14 cellular contexts compared by ENCODE assay signal in genomic region chr1:25805863-25806225, GRCh38. TPM values are rescaled to one million over a fixed set of nuclear protein-coding genes. Genes with fewer than 3 reads are reported as not detected.
DNase-seq lines count a peak whose midpoint lies in the region; ATAC-seq, FAIRE-seq and TF ChIP-seq lines count a peak whose summit lies in the region.
"Had no signal": no experiment of that assay in that cellular context is flagged by ENCODE, and none has a peak within 500 bp of the region (broad histone marks: within the 10 kb centered on the region; RNA-seq: fewer than 3 reads in every experiment).

No MANE protein-coding gene starts in this region.

- no peak overlapping the region for H3K27ac ChIP-seq in liver (ENCODE audit: low read depth in 1 of 2, low read length in 2 of 2)
- no peak overlapping the region for H3K27ac ChIP-seq in HepG2 (ENCODE audit: extremely low read length, insufficient read depth, low read length)
- H3K27ac ChIP-seq in osteoblast (ENCODE audit: low read depth, low read length) = peak overlapping the region; percentile 77
- peak overlapping the region in 1 of 2 donors; percentile 85 for H3K27ac ChIP-seq in aorta (ENCODE audit: low read depth in 1 of 2, low read length in 2 of 2)
- H3K27ac ChIP-seq: A549, parathyroid adenoma had no signal

- H3K79me2 ChIP-seq in HepG2 (ENCODE audit: insufficient read depth, low read length) (no peaks in the 10 kb centered on the region), osteoblast (ENCODE audit: insufficient read depth, low read length) (peaks cover 28% of the 10 kb centered on the region)
- H3K79me2 ChIP-seq: parathyroid adenoma had no signal

- peaks cover 0 to 9% (median 4%) of the 10 kb centered on the region in 4 donors for H3K4me1 ChIP-seq in liver (ENCODE audit: control insufficient read depth in 4 of 4, insufficient read depth in 4 of 4, low read length in 3 of 4)
- peaks cover 6% of the 10 kb centered on the region for H3K4me1 ChIP-seq in HepG2 (ENCODE audit: insufficient read depth, low read length)
- peaks cover 37% of the 10 kb centered on the region for H3K4me1 ChIP-seq in osteoblast (ENCODE audit: insufficient read depth, low read length)
- H3K4me1 ChIP-seq in aorta (ENCODE audit: control insufficient read depth in 1 of 2, insufficient read depth in 2 of 2, low read length in 2 of 2) = no peaks in the 10 kb centered on the region
- H3K4me1 ChIP-seq: parathyroid adenoma had no signal

- H4K20me1 ChIP-seq in HepG2 (ENCODE audit: insufficient read depth, low read length) (no peaks in the 10 kb centered on the region), osteoblast (ENCODE audit: insufficient read depth, low read length) (peaks cover 26% of the 10 kb centered on the region)

- TF ChIP-seq CTCF in liver (IDR thresholded peaks at IDR 0.05; ENCODE audit: low read depth, low read length, missing input control) (no peak), HepG2 (CRISPR knock-in tag; IDR thresholded peaks at IDR 0.05) (no peak), osteoblast (IDR thresholded peaks at IDR 0.05; ENCODE audit: extremely low read depth, low read depth, low read length) (no peak)

- POLR2A ChIA-PET in HepG2 (lab: Yijun Ruan, JAX) = no interaction called here

- H3K4me3 ChIP-seq in liver (ENCODE audit: low read depth in 1 of 3, low read length in 3 of 3) (no peak overlapping the region), HepG2 (replicated peaks in 1 of 3; ENCODE audit: insufficient read depth in 1 of 3, low read depth in 2 of 3, low read length in 3 of 3) (no peak overlapping the region), osteoblast (ENCODE audit: insufficient read depth, low read length) (no peak overlapping the region), aorta (ENCODE audit: low read length in 2 of 2) (no peak overlapping the region)
- H3K4me3 ChIP-seq: A549 had no signal

- H3K4me2 ChIP-seq in HepG2 (ENCODE audit: low read depth, low read length) (no peak overlapping the region), osteoblast (ENCODE audit: insufficient read depth, low read length) (no peak overlapping the region)
- H3K4me2 ChIP-seq: A549, SK-N-SH had no signal

- intact Hi-C loops in HepG2 (cut with micrococcal nuclease; ENCODE audit: unreplicated experiment) = no loop called here
- intact Hi-C loops in aorta (cut with DNase I) = loop anchor here (10.0 kb wide), 2 partner anchors 371 to 571 kb away; partner anchors contain the start of genes MACO1 (in 1 of the 2) and SYF2 (in 1 of the 2)

- TF ChIP-seq RAD21 in liver (IDR thresholded peaks at IDR 0.05) (no peak), HepG2 (CRISPR knock-in tag; IDR thresholded peaks at IDR 0.05) (no peak)

- H3K36me3 ChIP-seq in liver (ENCODE audit: control insufficient read depth in 4 of 4, insufficient read depth in 3 of 4, low read depth in 1 of 4, low read length in 3 of 4) (peaks cover 0 to 16% (median 4%) of the 10 kb centered on the region in 4 donors), HepG2 (replicated peaks in 1 of 2; ENCODE audit: control insufficient read depth in 1 of 2, insufficient read depth in 2 of 2, low read length in 2 of 2) (no peaks in the 10 kb centered on the region), osteoblast (ENCODE audit: insufficient read depth, low read length) (peaks cover 40% of the 10 kb centered on the region), aorta (ENCODE audit: control insufficient read depth in 1 of 2, insufficient read depth in 2 of 2, low read length in 1 of 2) (no peaks in the 10 kb centered on the region)

- CTCF ChIA-PET in HepG2 (lab: Yijun Ruan, JAX; ENCODE audit: low intra/inter-chr PET ratio, low total read pairs) = no interaction called here

- H3K27me3 ChIP-seq in liver (ENCODE audit: control insufficient read depth in 4 of 4, insufficient read depth in 4 of 4, low read length in 3 of 4) (no peaks in the 10 kb centered on the region), HepG2 (ENCODE audit: control insufficient read depth in 1 of 2, insufficient read depth in 2 of 2, low read length in 2 of 2) (no peaks in the 10 kb centered on the region), osteoblast (ENCODE audit: insufficient read depth, low read length) (no peaks in the 10 kb centered on the region), aorta (ENCODE audit: control insufficient read depth in 1 of 2, insufficient read depth in 2 of 2, low read length in 1 of 2) (no peaks in the 10 kb centered on the region)

- H3K9ac ChIP-seq in liver (ENCODE audit: low read depth in 1 of 2, low read length in 2 of 2) (no peak overlapping the region), HepG2 (ENCODE audit: insufficient read depth, low read depth, low read length) (no peak overlapping the region)
- H3K9ac ChIP-seq: parathyroid adenoma, SK-N-SH had no signal

- no peak for TF ChIP-seq EP300 in HepG2 (IDR thresholded peaks at IDR 0.05; ENCODE audit: low read depth in 2 of 2, low read length in 2 of 2)
- no peak for TF ChIP-seq EP300 in HepG2 (CRISPR knock-in tag; IDR thresholded peaks at IDR 0.05; ENCODE audit: borderline replicate concordance)

- in situ Hi-C loops in HepG2 (cut with HindIII; ENCODE audit: extremely low pct_ligation_motif_present, low pct_unique_long_range_greater_than_20kb) = loop anchor here (25.0 kb wide), 1 partner anchor 194 kb away; the partner anchor contains the start of gene MAN1C1

- H3K9me3 ChIP-seq in liver (ENCODE audit: control insufficient read depth in 4 of 4, low read length in 3 of 4) (no peaks in the 10 kb centered on the region), HepG2 (ENCODE audit: low read length) (no peaks in the 10 kb centered on the region), osteoblast (ENCODE audit: low read depth, low read length) (no peaks in the 10 kb centered on the region), aorta (ENCODE audit: control insufficient read depth, low read length) (no peaks in the 10 kb centered on the region)
- H3K9me3 ChIP-seq: A549, SK-N-SH had no signal

- no peak for FAIRE-seq in HepG2 (lab: Jason Lieb, UNC)
- FAIRE-seq: A549 had no signal

- no peak for TF ChIP-seq POLR2A in HepG2 (IDR thresholded peaks at IDR 0.05; ENCODE audit: insufficient read depth in 1 of 2, low read depth in 2 of 2, low read length in 2 of 2)

- DNase-seq in HepG2 (ENCODE audit: low spot score) = no peak
- DNase-seq in globus pallidus (ENCODE audit: low spot score) = peak; percentile 67
- peak; percentile 96 for DNase-seq in osteoblast (ENCODE audit: insufficient read length, low spot score, missing footprints)
- DNase-seq in aorta = peak; percentile 78 to 86
- no peak for DNase-seq in GOT3 (lab: John Stamatoyannopoulos, UW)
- DNase-seq: activated CD4-positive, alpha-beta T cell treated with anti-CD3 and anti-CD28 coated beads, Interleukin-2, amount 50 U/mL, for 1 hour; activated naive CD8-positive, alpha-beta T cell treated with anti-CD3 and anti-CD28 coated beads, Interleukin-2, amount 10 ng/mL, durations not matched to agents 7 days and 5 days had no signal

- no peak for ATAC-seq in HepG2
- ATAC-seq in aorta (ENCODE audit: low FRiP score) = peak; percentile 72
- no peak for ATAC-seq in GM21723 (IDR thresholded peaks at IDR 0.05; ENCODE audit: unreplicated experiment)
- ATAC-seq in HG02970 (IDR thresholded peaks at IDR 0.05; ENCODE audit: low FRiP score, unreplicated experiment) = no peak
- ATAC-seq: A549 had no signal

- H2AFZ ChIP-seq in HepG2 (ENCODE audit: low read length) (no peak overlapping the region), osteoblast (ENCODE audit: low read length) (no peak overlapping the region)
- H2AFZ ChIP-seq: parathyroid adenoma had no signal

- 63% methylated on average over 3 of the region's 3 CpGs for WGBS in liver
- 89% methylated on average over 3 of the region's 3 CpGs for WGBS in HepG2 (ENCODE audit: low lambda C conversion rate)
- 7 to 12% methylated on average over 3 of the region's 3 CpGs for WGBS in aorta, 2 donors

- BruUV-seq in HepG2 (replicated peaks; lab: Mats Ljungman, UMichigan) = no TSS peak

RNA-seq across cellular contexts. Expression of gene SELENON, which starts 5.9 kb away (rescaled TPM):
- total RNA-seq in liver (10 to 100 TPM in 1 of 2 donors, 1 to 10 TPM in 1; 7.8 to 10.1 TPM), HepG2 (2016; rRNA removed; fragmentation: Illumina TruSeq; extraction: Trizol) (3.4 and 3.8 TPM in 2 replicates), osteoblast (33.7 and 45.1 TPM in 2 replicates), aorta (10 to 100 TPM; 68.0 to 79.4 TPM)
- polyA plus RNA-seq in liver (10 to 100 TPM in 1 of 2 donors, 1 to 10 TPM in 1; 4.3 to 16.1 TPM), HepG2 (2011; rRNA removed) (8.0 and 8.9 TPM in 2 replicates), aorta (10 to 100 TPM; 13.1 to 36.9 TPM)
- total RNA-seq in HepG2 (2016; cell fraction: cytosol; rRNA removed; fragmentation: Illumina TruSeq; extraction: Trizol; ENCODE audit: low read depth) = 1.4 and 1.6 TPM in 2 replicates
- total RNA-seq in HepG2 (2016; cell fraction: insoluble cytoplasmic fraction; rRNA removed; fragmentation: Illumina TruSeq; extraction: Trizol) = 2.6 and 3.9 TPM in 2 replicates
- total RNA-seq in HepG2 (2016; cell fraction: membrane; rRNA removed; fragmentation: Illumina TruSeq; extraction: Trizol) = 5.9 and 6.0 TPM in 2 replicates
- 6.6 and 8.7 TPM in 2 replicates for total RNA-seq in HepG2 (2016; cell fraction: nucleus; rRNA removed; fragmentation: Illumina TruSeq; extraction: Trizol)
- polyA plus RNA-seq in HepG2 (2011; cell fraction: cytosol; rRNA removed) = 9.0 and 9.2 TPM in 2 replicates
- polyA plus RNA-seq in HepG2 (2011; cell fraction: nucleus; rRNA removed) = 13.1 and 15.6 TPM in 2 replicates
- 10.5 and 11.5 TPM in 2 replicates for polyA plus RNA-seq in HepG2 (2012)
- 3.5 and 4.0 TPM in 2 replicates for polyA plus RNA-seq in HepG2 (2016; cell fraction: cytosol; fragmentation: Illumina TruSeq; extraction: Trizol; ENCODE audit: low read depth)
- 8.8 and 12.5 TPM in 2 replicates for polyA plus RNA-seq in HepG2 (2016; cell fraction: insoluble cytoplasmic fraction; fragmentation: Illumina TruSeq; extraction: Trizol; ENCODE audit: low read depth)
- 12.1 and 12.7 TPM in 2 replicates for polyA plus RNA-seq in HepG2 (2016; cell fraction: membrane; fragmentation: Illumina TruSeq; extraction: Trizol; ENCODE audit: low read depth)
- 27.6 and 29.1 TPM in 2 replicates for polyA plus RNA-seq in HepG2 (2016; cell fraction: nucleus; fragmentation: Illumina TruSeq; extraction: Trizol; ENCODE audit: insufficient read depth, low read depth)
- 10.4 TPM in 2 replicates for polyA minus RNA-seq in HepG2 (2011; rRNA and poly(A)+ RNA removed; ENCODE audit: low replicate concordance)
- 8.1 and 8.3 TPM in 2 replicates for polyA minus RNA-seq in HepG2 (2011; cell fraction: cytosol; rRNA and poly(A)+ RNA removed)
- 3.1 and 5.0 TPM in 2 replicates for polyA minus RNA-seq in HepG2 (2011; cell fraction: nucleus; rRNA and poly(A)+ RNA removed)

RNA-seq across cellular contexts. Expression of gene MTFR1L, which starts 13.9 kb away (rescaled TPM):
- 10 to 100 TPM; 22.5 to 48.4 TPM for total RNA-seq in liver
- polyA plus RNA-seq in liver = 10 to 100 TPM; 33.4 to 47.1 TPM
- 38.0 and 47.5 TPM in 2 replicates for total RNA-seq in HepG2 (2016; rRNA removed; fragmentation: Illumina TruSeq; extraction: Trizol)
- total RNA-seq in HepG2 (2016; cell fraction: cytosol; rRNA removed; fragmentation: Illumina TruSeq; extraction: Trizol; ENCODE audit: low read depth) = 28.2 and 30.9 TPM in 2 replicates
- 40.1 and 47.2 TPM in 2 replicates for total RNA-seq in HepG2 (2016; cell fraction: insoluble cytoplasmic fraction; rRNA removed; fragmentation: Illumina TruSeq; extraction: Trizol)
- total RNA-seq in HepG2 (2016; cell fraction: membrane; rRNA removed; fragmentation: Illumina TruSeq; extraction: Trizol) = 56.8 and 65.1 TPM in 2 replicates
- 25.8 and 26.4 TPM in 2 replicates for total RNA-seq in HepG2 (2016; cell fraction: nucleus; rRNA removed; fragmentation: Illumina TruSeq; extraction: Trizol)
- 55.7 and 68.1 TPM in 2 replicates for polyA plus RNA-seq in HepG2 (2011; rRNA removed)
- 36.1 and 44.8 TPM in 2 replicates for polyA plus RNA-seq in HepG2 (2011; cell fraction: cytosol; rRNA removed)
- polyA plus RNA-seq in HepG2 (2011; cell fraction: nucleus; rRNA removed) = 196 and 210 TPM in 2 replicates
- polyA plus RNA-seq in HepG2 (2012) = 39.2 and 42.0 TPM in 2 replicates
- polyA plus RNA-seq in HepG2 (2016; cell fraction: cytosol; fragmentation: Illumina TruSeq; extraction: Trizol; ENCODE audit: low read depth) = 28.1 and 35.4 TPM in 2 replicates
- 45.3 and 52.8 TPM in 2 replicates for polyA plus RNA-seq in HepG2 (2016; cell fraction: insoluble cytoplasmic fraction; fragmentation: Illumina TruSeq; extraction: Trizol; ENCODE audit: low read depth)
- polyA plus RNA-seq in HepG2 (2016; cell fraction: membrane; fragmentation: Illumina TruSeq; extraction: Trizol; ENCODE audit: low read depth) = 52.1 and 54.5 TPM in 2 replicates
- polyA plus RNA-seq in HepG2 (2016; cell fraction: nucleus; fragmentation: Illumina TruSeq; extraction: Trizol; ENCODE audit: insufficient read depth, low read depth) = 60.6 and 65.4 TPM in 2 replicates
- polyA minus RNA-seq in HepG2 (2011; rRNA and poly(A)+ RNA removed; ENCODE audit: low replicate concordance) = 29.8 and 53.8 TPM in 2 replicates
- polyA minus RNA-seq in HepG2 (2011; cell fraction: cytosol; rRNA and poly(A)+ RNA removed) = 18.0 and 18.1 TPM in 2 replicates
- polyA minus RNA-seq in HepG2 (2011; cell fraction: nucleus; rRNA and poly(A)+ RNA removed) = 23.8 and 32.3 TPM in 2 replicates
- total RNA-seq in osteoblast = 46.6 and 47.4 TPM in 2 replicates
- 10 to 100 TPM; 54.0 to 59.6 TPM for total RNA-seq in aorta
- 10 to 100 TPM; 52.2 to 72.3 TPM for polyA plus RNA-seq in aorta

RNA-seq across cellular contexts. Expression of gene AUNIP, which starts 53.4 kb away (rescaled TPM):
- total RNA-seq in liver = 1 to 10 TPM in 1 of 2 donors, not detected in 1; 9.0 TPM
- polyA plus RNA-seq in liver = under 1 TPM; 0.18 to 0.56 TPM
- total RNA-seq in HepG2 (2016; rRNA removed; fragmentation: Illumina TruSeq; extraction: Trizol) = 12.3 and 12.8 TPM in 2 replicates
- 5.7 TPM in 2 replicates for total RNA-seq in HepG2 (2016; cell fraction: cytosol; rRNA removed; fragmentation: Illumina TruSeq; extraction: Trizol; ENCODE audit: low read depth)
- 12.6 and 14.1 TPM in 2 replicates for total RNA-seq in HepG2 (2016; cell fraction: insoluble cytoplasmic fraction; rRNA removed; fragmentation: Illumina TruSeq; extraction: Trizol)
- total RNA-seq in HepG2 (2016; cell fraction: membrane; rRNA removed; fragmentation: Illumina TruSeq; extraction: Trizol) = 10.9 and 11.6 TPM in 2 replicates
- 10.2 and 12.0 TPM in 2 replicates for total RNA-seq in HepG2 (2016; cell fraction: nucleus; rRNA removed; fragmentation: Illumina TruSeq; extraction: Trizol)
- polyA plus RNA-seq in HepG2 (2011; rRNA removed) = 2.4 and 3.8 TPM in 2 replicates
- polyA plus RNA-seq in HepG2 (2011; cell fraction: cytosol; rRNA removed) = 2.0 and 2.5 TPM in 2 replicates
- 2.3 TPM in 2 replicates for polyA plus RNA-seq in HepG2 (2011; cell fraction: nucleus; rRNA removed)
- polyA plus RNA-seq in HepG2 (2012) = 1.4 and 2.3 TPM in 2 replicates
- polyA plus RNA-seq in HepG2 (2016; cell fraction: cytosol; fragmentation: Illumina TruSeq; extraction: Trizol; ENCODE audit: low read depth) = 2.5 and 3.0 TPM in 2 replicates
- polyA plus RNA-seq in HepG2 (2016; cell fraction: insoluble cytoplasmic fraction; fragmentation: Illumina TruSeq; extraction: Trizol; ENCODE audit: low read depth) = 12.7 and 13.5 TPM in 2 replicates
- polyA plus RNA-seq in HepG2 (2016; cell fraction: membrane; fragmentation: Illumina TruSeq; extraction: Trizol; ENCODE audit: low read depth) = 4.7 and 4.8 TPM in 2 replicates
- 7.1 and 8.3 TPM in 2 replicates for polyA plus RNA-seq in HepG2 (2016; cell fraction: nucleus; fragmentation: Illumina TruSeq; extraction: Trizol; ENCODE audit: insufficient read depth, low read depth)
- 4.6 and 20.8 TPM in 2 replicates for polyA minus RNA-seq in HepG2 (2011; rRNA and poly(A)+ RNA removed; ENCODE audit: low replicate concordance)
- polyA minus RNA-seq in HepG2 (2011; cell fraction: cytosol; rRNA and poly(A)+ RNA removed) = 2.7 and 3.9 TPM in 2 replicates
- polyA minus RNA-seq in HepG2 (2011; cell fraction: nucleus; rRNA and poly(A)+ RNA removed) = 5.7 and 7.3 TPM in 2 replicates
- total RNA-seq in osteoblast = 0.72 and 0.88 TPM in 2 replicates
- not detected for total RNA-seq in aorta
- not detected for polyA plus RNA-seq in aorta
- polyA plus RNA-seq: IgD-negative memory B cell had no signal

Comparison
In these comparisons a context has a peak if more than half of its experiments do, and no peak if none do; other contexts are left out.
1. DNase-seq: peak in globus pallidus (single experiment), osteoblast (single experiment) and aorta (2 of 2); none in HepG2 (single experiment) and GOT3 (single experiment).